9 cellular contexts compared by ENCODE assay signal in the genomic region with DNA sequence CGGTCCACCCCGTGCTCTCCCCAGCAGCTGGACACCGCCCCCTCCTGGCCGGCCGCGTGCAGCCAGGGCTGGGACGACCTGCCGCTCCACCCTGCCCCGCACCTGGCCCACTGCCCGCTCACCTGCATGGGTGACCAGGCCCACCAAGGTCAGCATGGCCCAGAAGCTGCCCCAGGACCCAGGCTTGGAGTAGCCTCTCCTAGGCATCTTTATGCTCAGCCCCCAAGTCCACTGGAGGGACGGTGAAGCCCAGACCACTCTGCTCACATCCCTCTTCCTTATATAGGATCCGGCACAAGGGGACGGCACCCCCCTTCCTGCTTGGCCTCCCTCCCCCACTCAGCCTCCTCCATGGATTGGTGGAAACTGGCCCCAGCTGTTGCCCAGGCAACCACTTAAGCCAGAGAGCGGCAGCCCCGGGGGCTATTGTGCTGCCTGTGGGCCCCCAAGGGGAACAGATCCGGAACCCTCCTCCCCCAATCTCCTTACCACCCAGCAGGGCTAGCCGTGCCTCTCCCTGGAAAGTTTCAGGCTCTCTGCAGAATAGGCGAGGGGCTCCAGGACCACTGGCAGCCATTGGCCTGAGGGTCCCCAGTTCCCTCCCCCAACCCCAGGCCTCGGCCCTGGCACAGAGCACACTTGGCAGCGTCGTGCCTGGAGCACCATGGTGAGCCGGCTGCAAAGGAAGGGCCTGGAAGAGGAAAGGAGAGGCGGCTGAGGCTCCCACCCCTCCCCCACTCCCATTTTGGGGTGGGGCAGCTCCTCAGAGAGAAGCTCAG. TPM values are rescaled to one million over a fixed set of nuclear protein-coding genes. Genes with fewer than 3 reads are reported as not detected.
DNase-seq lines count a peak whose midpoint lies in the region; ATAC-seq and TF ChIP-seq lines count a peak whose summit lies in the region.
"Had no signal": no experiment of that assay in that cellular context is flagged by ENCODE, and none has a peak within 500 bp of the region (broad histone marks: within the 10 kb centered on the region; RNA-seq: fewer than 3 reads in every experiment).

A gene with protein sequence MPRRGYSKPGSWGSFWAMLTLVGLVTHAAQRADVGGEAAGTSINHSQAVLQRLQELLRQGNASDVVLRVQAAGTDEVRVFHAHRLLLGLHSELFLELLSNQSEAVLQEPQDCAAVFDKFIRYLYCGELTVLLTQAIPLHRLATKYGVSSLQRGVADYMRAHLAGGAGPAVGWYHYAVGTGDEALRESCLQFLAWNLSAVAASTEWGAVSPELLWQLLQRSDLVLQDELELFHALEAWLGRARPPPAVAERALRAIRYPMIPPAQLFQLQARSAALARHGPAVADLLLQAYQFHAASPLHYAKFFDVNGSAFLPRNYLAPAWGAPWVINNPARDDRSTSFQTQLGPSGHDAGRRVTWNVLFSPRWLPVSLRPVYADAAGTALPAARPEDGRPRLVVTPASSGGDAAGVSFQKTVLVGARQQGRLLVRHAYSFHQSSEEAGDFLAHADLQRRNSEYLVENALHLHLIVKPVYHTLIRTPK (minus strand): TSS at position 256 of the 779 bp plus-strand sequence. CDS start 49 bp downstream, at position 207.

- ATAC-seq in esophagus mucosa, result peak; percentile 62
- ATAC-seq in natural killer cell, result peak in 2 of 3 donors; percentile 63 to 67
- ATAC-seq in GM18502 (IDR thresholded peaks at IDR 0.05; ENCODE audit: poor library complexity, unreplicated experiment), result no peak

- TF ChIP-seq CTCF in natural killer cell (IDR thresholded peaks at IDR 0.05), result peak; percentile 39

- H3K36me3 Mint-ChIP-seq in activated CD4-positive, alpha-beta T cell treated with anti-CD3 and anti-CD28 coated beads, Interleukin-2, amount 10 ng/mL, durations not matched to agents 7 days and 5 days (ENCODE audit: low read depth), result no peaks in the 10 kb centered on the region
- H3K36me3 Mint-ChIP-seq in natural killer cell, result no peaks in the 10 kb centered on the region

- H3K4me3 Mint-ChIP-seq in activated CD4-positive, alpha-beta T cell treated with anti-CD3 and anti-CD28 coated beads, Interleukin-2, amount 10 ng/mL, durations not matched to agents 7 days and 5 days, result no peak within 1 kb of the TSS
- no peak within 1 kb of the TSS for H3K4me3 Mint-ChIP-seq in natural killer cell

- POLR2A ChIA-PET in activated CD4-positive, alpha-beta T cell treated with anti-CD3 and anti-CD28 coated beads, Interleukin-2, amount 10 ng/mL, durations not matched to agents 7 days and 5 days (lab: Charles Lee), result no interaction called here

- DNase-seq in Caki2 (ENCODE audit: low read depth), result peak; percentile 42
- DNase-seq in M059J (ENCODE audit: low read depth), result peak; percentile 17
- peak; percentile 37 for DNase-seq in activated CD4-positive, alpha-beta T cell treated with anti-CD3 and anti-CD28 coated beads, Interleukin-2, amount 10 ng/mL, durations not matched to agents 7 days and 5 days
- DNase-seq in natural killer cell, result peak; percentile 37
- no peak for DNase-seq in posterior vena cava (ENCODE audit: low spot score)
- no peak for DNase-seq in DMS114 treated with DMSO at 0.1 percent for 48 hours (lab: John Stamatoyannopoulos, UW; ENCODE audit: unreplicated experiment)

- in situ Hi-C loops in Caki2 (cut with HindIII; ENCODE audit: low pct_unique_long_range_greater_than_20kb, low sequenced_read_pairs), result no loop called here

- intact Hi-C loops in natural killer cell (cut with micrococcal nuclease) (no loop called here), posterior vena cava (cut with DNase I) (no loop called here)

- peaks cover 2% of the 10 kb centered on the region for H3K4me1 Mint-ChIP-seq in activated CD4-positive, alpha-beta T cell treated with anti-CD3 and anti-CD28 coated beads, Interleukin-2, amount 10 ng/mL, durations not matched to agents 7 days and 5 days
- H3K4me1 Mint-ChIP-seq in natural killer cell, result no peaks in the 10 kb centered on the region

- H3K9me3 Mint-ChIP-seq in activated CD4-positive, alpha-beta T cell treated with anti-CD3 and anti-CD28 coated beads, Interleukin-2, amount 10 ng/mL, durations not matched to agents 7 days and 5 days, result no peaks in the 10 kb centered on the region
- H3K9me3 Mint-ChIP-seq in natural killer cell, result no peaks in the 10 kb centered on the region

- peaks cover 25% of the 10 kb centered on the region for H3K27me3 Mint-ChIP-seq in activated CD4-positive, alpha-beta T cell treated with anti-CD3 and anti-CD28 coated beads, Interleukin-2, amount 10 ng/mL, durations not matched to agents 7 days and 5 days
- H3K27me3 Mint-ChIP-seq in natural killer cell (ENCODE audit: low read depth in 2 of 2), result peaks cover 16 to 26% of the 10 kb centered on the region in 2 donors

- H3K27ac Mint-ChIP-seq in activated CD4-positive, alpha-beta T cell treated with anti-CD3 and anti-CD28 coated beads, Interleukin-2, amount 10 ng/mL, durations not matched to agents 7 days and 5 days, result no peak within 1 kb of the TSS
- no peak within 1 kb of the TSS for H3K27ac Mint-ChIP-seq in natural killer cell

- CTCF ChIA-PET in activated CD4-positive, alpha-beta T cell treated with anti-CD3 and anti-CD28 coated beads, Interleukin-2, amount 10 ng/mL, durations not matched to agents 7 days and 5 days (lab: Charles Lee), result interaction anchor here (0.6 to 3.2 kb wide), 8 partner anchors 8 to 232 kb away, joined by 3 to 11 read pairs (median 3); no protein-coding TSS in a partner anchor

RNA-seq across cellular contexts. Expression of the gene that starts here (rescaled TPM):
- not detected in 2 replicates for total RNA-seq in Caki2 (2014; rRNA removed; shearing (Covaris generic); ENCODE audit: low replicate concordance)
- total RNA-seq in M059J (2014; rRNA removed; shearing (Covaris generic)), result not detected in 2 replicates
- total RNA-seq in activated CD4-positive, alpha-beta T cell treated with anti-CD3 and anti-CD28 coated beads, Interleukin-2, amount 10 ng/mL, durations not matched to agents 7 days and 5 days, result not detected
- total RNA-seq in esophagus mucosa (not detected), natural killer cell (under 1 TPM in 1 of 3 donors, not detected in 2; 0.48 TPM), posterior vena cava (not detected)
- total RNA-seq: myocyte had no signal

Comparison
In these comparisons a context has a peak if more than half of its experiments do, and no peak if none do; other contexts are left out.
1. Peak in DNase-seq in Caki2; RNA of the gene not detected or under 1 TPM.
2. Peak in DNase-seq in M059J; RNA of the gene not detected or under 1 TPM.
3. Peak in DNase-seq in activated CD4-positive, alpha-beta T cell treated with anti-CD3 and anti-CD28 coated beads, Interleukin-2, amount 10 ng/mL, durations not matched to agents 7 days and 5 days; RNA of the gene not detected or under 1 TPM.
4. Peak in ATAC-seq in esophagus mucosa; RNA of the gene not detected or under 1 TPM.
5. Peak in DNase-seq and ATAC-seq in natural killer cell; RNA of the gene not detected or under 1 TPM.